9 cellular contexts compared by ENCODE assay signal in genomic region chr6:142822882-142823578, GRCh38.
DNase-seq lines count a peak whose midpoint lies in the region; ATAC-seq and TF ChIP-seq lines count a peak whose summit lies in the region.
"Had no signal": no experiment of that assay in that cellular context is flagged by ENCODE, and none has a peak within 500 bp of the region (broad histone marks: within the 10 kb centered on the region; RNA-seq: fewer than 3 reads in every experiment).

No MANE protein-coding gene starts in this region.

- H3K4me1 ChIP-seq in spleen: peaks cover 28 to 95% (median 58%) of the 10 kb centered on the region in 6 donors

- H3K9me3 Mint-ChIP-seq in activated T-cell treated with anti-CD3 and anti-CD28 coated beads, Interleukin-2, amount 50 U/mL, for 4 hours: no peaks in the 10 kb centered on the region

- peak; percentile 25 for TF ChIP-seq CTCF in cardiac fibroblast (IDR thresholded peaks at IDR 0.05; ENCODE audit: low read depth, low read length)
- TF ChIP-seq CTCF in spleen (IDR thresholded peaks at IDR 0.05 in 8 of 11, conservative IDR thresholded peaks at IDR 0.05 in 3 of 11): peak in 5 of 11 experiments; percentile 3 to 35 (median 20)

- DNase-seq in activated T-cell treated with anti-CD3 and anti-CD28 coated beads, Interleukin-2, amount 50 U/mL, for 4 hours: no peak
- DNase-seq in activated T-cell treated with anti-CD3 and anti-CD28 coated beads, Interleukin-2, amount 50 U/mL, for 1 hour: no peak
- DNase-seq in NCI-H69 (lab: John Stamatoyannopoulos, UW): peak; percentile 69
- no peak for DNase-seq in cardiac fibroblast (ENCODE audit: low read depth in 2 of 2)
- DNase-seq in spleen: peak; percentile 77
- no peak for DNase-seq in GM19238 (ENCODE audit: insufficient read length, low spot score)
- no peak for DNase-seq in NCI-H1417 (lab: John Stamatoyannopoulos, UW)
- DNase-seq in NK-92 (lab: John Stamatoyannopoulos, UW; ENCODE audit: unreplicated experiment): no peak
- DNase-seq: GDM1 had no signal

- no peaks in the 10 kb centered on the region for H3K36me3 ChIP-seq in spleen

- ATAC-seq in activated T-cell treated with anti-CD3 and anti-CD28 coated beads, Interleukin-2, amount 50 U/mL, for 4 hours: no peak

- peaks cover 28% of the 10 kb centered on the region for H3K36me3 Mint-ChIP-seq in activated T-cell treated with anti-CD3 and anti-CD28 coated beads, Interleukin-2, amount 50 U/mL, for 4 hours (ENCODE audit: insufficient read depth)

- TF ChIP-seq POLR2A in spleen (IDR thresholded peaks at IDR 0.05): no peak

- peak overlapping the region in 4 of 8 donors; percentile 4 to 92 (median 88) for H3K27ac ChIP-seq in spleen

- 71 to 85% (median 80%) methylated on average over 8 to 10 of the region's 10 CpGs for WGBS in spleen, 5 donors

- peaks cover 69% of the 10 kb centered on the region for H3K4me1 Mint-ChIP-seq in activated T-cell treated with anti-CD3 and anti-CD28 coated beads, Interleukin-2, amount 50 U/mL, for 4 hours (ENCODE audit: low read depth)

- intact Hi-C loops in spleen (cut with DNase I; ENCODE audit: low total_unique reads): loop anchor here (10.0 kb wide), 1 partner anchor 122 kb away; the partner anchor contains the start of gene HIVEP2

- no peaks in the 10 kb centered on the region for H3K27me3 ChIP-seq in spleen (replicated peaks in 1 of 7)

- H3K4me3 Mint-ChIP-seq in activated T-cell treated with anti-CD3 and anti-CD28 coated beads, Interleukin-2, amount 50 U/mL, for 4 hours: peak overlapping the region; percentile 15

- H3K4me3 ChIP-seq in cardiac fibroblast (replicated peaks in 1 of 2; ENCODE audit: low read depth in 2 of 2, low read length in 2 of 2) (no peak overlapping the region), spleen (no peak overlapping the region)

- peaks cover 0 to 6% (median 0%) of the 10 kb centered on the region in 8 donors for H3K9me3 ChIP-seq in spleen

- H3K27me3 Mint-ChIP-seq in activated T-cell treated with anti-CD3 and anti-CD28 coated beads, Interleukin-2, amount 50 U/mL, for 4 hours (ENCODE audit: low read depth): no peaks in the 10 kb centered on the region

Comparison
In these comparisons a context has a peak if more than half of its experiments do, and no peak if none do; other contexts are left out.
1. DNase-seq: peak in NCI-H69 (single experiment) and spleen (single experiment); none in activated T-cell treated with anti-CD3 and anti-CD28 coated beads, Interleukin-2, amount 50 U/mL, for 4 hours (single experiment), activated T-cell treated with anti-CD3 and anti-CD28 coated beads, Interleukin-2, amount 50 U/mL, for 1 hour (single experiment), cardiac fibroblast (0 of 2), GM19238 (single experiment), NCI-H1417 (0 of 3) and NK-92 (single experiment).